16 cellular contexts compared by ENCODE assay signal in genomic region chr2:5521462-5521861, GRCh38.
"Had no signal": no experiment of that assay in that cellular context is flagged by ENCODE, and none has a peak within 500 bp of the region (broad histone marks: within the 10 kb centered on the region; RNA-seq: fewer than 3 reads in every experiment).

No MANE protein-coding gene starts in this region.

- H3K4me3 Mint-ChIP-seq: activated B cell treated with CpG ODN at 0.5 μM for 24 hours; activated CD4-positive, alpha-beta T cell treated with anti-CD3 and anti-CD28 coated beads, Interleukin-2, amount 10 ng/mL, durations not matched to agents 24 days and 14 days; activated naive CD8-positive, alpha-beta T cell; activated T-cell treated with anti-CD3 and anti-CD28 coated beads, Interleukin-2, amount 50 U/mL, for 72 hours; natural killer cell treated with Interleukin-12 subunit alpha and Interleukin-12 subunit beta and Interleukin-15 and Interleukin-18, amount 100 ng/mL, for 72 hours; stimulated activated naive B cell treated with anti-CD40 and anti-IgM and Interleukin-4, amounts not matched to agents 10 μg/mL and 1 μg/mL and 100 μg/mL, for 72 hours; T-helper 17 cell had no signal

- H3K36me3 Mint-ChIP-seq: activated naive CD8-positive, alpha-beta T cell; natural killer cell treated with Interleukin-12 subunit alpha and Interleukin-12 subunit beta and Interleukin-15 and Interleukin-18, amount 100 ng/mL, for 72 hours; stimulated activated naive B cell treated with anti-CD40 and anti-IgM and Interleukin-4, amounts not matched to agents 10 μg/mL and 1 μg/mL and 100 μg/mL, for 72 hours had no signal

- H3K27me3 ChIP-seq: colonic mucosa, thyroid gland had no signal

- H3K9me3 Mint-ChIP-seq: activated B cell treated with CpG ODN at 0.5 μM for 24 hours; activated CD4-positive, alpha-beta T cell treated with anti-CD3 and anti-CD28 coated beads, Interleukin-2, amount 10 ng/mL, durations not matched to agents 24 days and 14 days had no signal

- H3K4me1 ChIP-seq: colonic mucosa, thyroid gland had no signal

- H3K4me1 Mint-ChIP-seq: activated B cell treated with CpG ODN at 0.5 μM for 24 hours; activated CD4-positive, alpha-beta T cell treated with anti-CD3 and anti-CD28 coated beads, Interleukin-2, amount 10 ng/mL, durations not matched to agents 24 days and 14 days; stimulated activated naive B cell treated with anti-CD40 and anti-IgM and Interleukin-4, amounts not matched to agents 10 μg/mL and 1 μg/mL and 100 μg/mL, for 72 hours; T-helper 17 cell had no signal

- H3K36me3 ChIP-seq: colonic mucosa, thyroid gland had no signal

- H3K27me3 Mint-ChIP-seq: activated B cell treated with CpG ODN at 0.5 μM for 24 hours; activated CD4-positive, alpha-beta T cell treated with anti-CD3 and anti-CD28 coated beads, Interleukin-2, amount 10 ng/mL, durations not matched to agents 24 days and 14 days; activated naive CD8-positive, alpha-beta T cell; natural killer cell treated with Interleukin-12 subunit alpha and Interleukin-12 subunit beta and Interleukin-15 and Interleukin-18, amount 100 ng/mL, for 72 hours; stimulated activated naive B cell treated with anti-CD40 and anti-IgM and Interleukin-4, amounts not matched to agents 10 μg/mL and 1 μg/mL and 100 μg/mL, for 72 hours; T-helper 17 cell had no signal

- H3K27ac ChIP-seq: colonic mucosa, thyroid gland had no signal

- H3K4me3 ChIP-seq: colonic mucosa, thyroid gland had no signal

- H3K27ac Mint-ChIP-seq: activated B cell treated with CpG ODN at 0.5 μM for 24 hours; activated CD4-positive, alpha-beta T cell treated with anti-CD3 and anti-CD28 coated beads, Interleukin-2, amount 10 ng/mL, durations not matched to agents 24 days and 14 days; activated naive CD8-positive, alpha-beta T cell; activated T-cell treated with anti-CD3 and anti-CD28 coated beads, Interleukin-2, amount 50 U/mL, for 72 hours; natural killer cell treated with Interleukin-12 subunit alpha and Interleukin-12 subunit beta and Interleukin-15 and Interleukin-18, amount 100 ng/mL, for 72 hours; stimulated activated naive B cell treated with anti-CD40 and anti-IgM and Interleukin-4, amounts not matched to agents 10 μg/mL and 1 μg/mL and 100 μg/mL, for 72 hours; T-helper 17 cell had no signal

- H3K9me3 ChIP-seq: colonic mucosa, thyroid gland had no signal

- ATAC-seq: activated T-cell treated with anti-CD3 and anti-CD28 coated beads, Interleukin-2, amount 50 U/mL, for 72 hours; left lobe of liver; natural killer cell treated with Interleukin-12 subunit alpha and Interleukin-12 subunit beta and Interleukin-15 and Interleukin-18, amount 100 ng/mL, for 72 hours; stimulated activated naive B cell treated with anti-CD40 and anti-IgM and Interleukin-4, amounts not matched to agents 10 μg/mL and 1 μg/mL and 100 μg/mL, for 72 hours; T-helper 17 cell had no signal

- DNase-seq: activated B cell treated with CpG ODN at 0.5 μM for 24 hours; activated CD4-positive, alpha-beta T cell treated with anti-CD3 and anti-CD28 coated beads, Interleukin-2, amount 10 ng/mL, durations not matched to agents 24 days and 14 days; activated CD8-positive, alpha-beta memory T cell treated with anti-CD3 and anti-CD28 coated beads, Interleukin-2, amount 50 U/mL, for 48 hours; activated gamma-delta T cell treated with Interleukin-2 at 50 U/mL for 16 hours; activated T-cell treated with anti-CD3 and anti-CD28 coated beads, Interleukin-2, amount 50 U/mL, for 72 hours; amniotic stem cell; central memory CD4-positive, alpha-beta T cell; colonic mucosa; foreskin fibroblast; stimulated activated CD4-positive, alpha-beta T cell treated with anti-CD3 and anti-CD28 coated beads, Interleukin-2, amount 100 ng/mL, for 48 hours; stimulated activated naive B cell treated with anti-CD40 and anti-IgM and Interleukin-4, amounts not matched to agents 10 μg/mL and 1 μg/mL and 100 μg/mL, for 72 hours; T-helper 17 cell; thyroid gland had no signal
